ENCODE assay signal across 23 cellular contexts in the genomic region with DNA sequence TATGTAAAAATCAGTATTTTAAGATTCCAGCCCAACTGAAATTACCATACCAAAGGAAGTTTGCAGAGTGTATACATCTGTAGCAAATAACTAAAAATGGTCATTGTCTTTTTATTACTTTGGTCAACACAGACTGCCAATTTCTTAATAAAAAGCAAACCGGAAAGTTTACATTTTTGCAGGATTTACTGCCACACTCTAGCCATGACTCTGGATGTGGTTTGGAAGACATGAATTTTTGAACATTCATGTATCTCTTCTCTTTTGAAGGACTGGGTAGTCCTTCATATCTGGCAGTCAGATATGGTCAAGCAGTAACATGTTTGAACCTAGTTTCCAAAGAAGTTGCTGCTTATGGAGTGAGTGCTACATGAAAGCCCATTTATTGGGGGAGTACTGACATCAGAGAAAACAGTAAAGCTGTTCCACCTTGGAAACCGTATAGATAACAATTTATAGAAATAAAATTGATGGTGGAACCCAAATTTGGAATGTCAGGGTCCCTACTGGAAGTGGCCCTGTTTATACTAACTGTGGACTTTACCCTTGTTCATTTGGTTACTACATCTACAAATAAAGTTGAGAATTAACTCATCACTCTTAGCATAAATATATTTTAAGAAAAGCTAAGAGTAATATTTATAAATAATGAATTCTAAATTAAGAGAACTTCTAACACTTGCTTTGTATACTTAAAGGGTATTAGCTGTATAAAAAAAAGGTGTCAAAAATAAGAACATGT.
DNase-seq lines count a peak whose midpoint lies in the region; ATAC-seq and TF ChIP-seq lines count a peak whose summit lies in the region.
"Had no signal": no experiment of that assay in that cellular context is flagged by ENCODE, and none has a peak within 500 bp of the region (broad histone marks: within the 10 kb centered on the region; RNA-seq: fewer than 3 reads in every experiment).

No MANE protein-coding gene starts in this region.

- TF ChIP-seq CTCF in PC-3 (conservative IDR thresholded peaks at IDR 0.05; ENCODE audit: low read depth, low read length) (no peak), smooth muscle cell (IDR thresholded peaks at IDR 0.05; ENCODE audit: borderline replicate concordance, insufficient read depth, poor library complexity, severe bottlenecking) (no peak)

- H3K4me2 ChIP-seq in PC-3 (ENCODE audit: low read length) (no peak overlapping the region), smooth muscle cell (peak overlapping the region; percentile 8)
- H3K4me2 ChIP-seq: PC-9 had no signal

- no peak overlapping the region for H3K27ac ChIP-seq in PC-3 (ENCODE audit: low read length)
- H3K27ac ChIP-seq in smooth muscle cell (ENCODE audit: low read depth): peak overlapping the region; percentile 34
- H3K27ac ChIP-seq: 22Rv1, PC-9 had no signal

- intact Hi-C loops in PC-3 (cut with micrococcal nuclease): no loop called here

- H4K20me1 ChIP-seq in PC-3 (ENCODE audit: low read length): no peaks in the 10 kb centered on the region
- peaks cover 36% of the 10 kb centered on the region for H4K20me1 ChIP-seq in smooth muscle cell (ENCODE audit: low read depth)

- H3K36me3 ChIP-seq in PC-3 (ENCODE audit: low read depth, low read length) (no peaks in the 10 kb centered on the region), smooth muscle cell (ENCODE audit: low read depth) (peaks cover 4% of the 10 kb centered on the region)

- H3K27me3 ChIP-seq in PC-3 (ENCODE audit: low read length): no peaks in the 10 kb centered on the region
- H3K27me3 ChIP-seq in smooth muscle cell (ENCODE audit: low read depth): no peaks in the 10 kb centered on the region

- H3K9me3 ChIP-seq in PC-3 (ENCODE audit: low read length) (no peaks in the 10 kb centered on the region), smooth muscle cell (replicated peaks; ENCODE audit: low read depth) (no peaks in the 10 kb centered on the region)

- no peak overlapping the region for H3K27ac Mint-ChIP-seq in activated naive CD8-positive, alpha-beta T cell treated with anti-CD3 and anti-CD28 coated beads, Interleukin-2, amount 10 ng/mL, durations not matched to agents 7 days and 5 days
- no peak overlapping the region for H3K27ac Mint-ChIP-seq in activated naive CD8-positive, alpha-beta T cell treated with anti-CD3 and anti-CD28 coated beads, Interleukin-2, amount 50 U/mL, for 24 hours
- H3K27ac Mint-ChIP-seq: CD4-positive, alpha-beta T cell had no signal

- peaks cover 20% of the 10 kb centered on the region for H3K4me1 Mint-ChIP-seq in activated naive CD8-positive, alpha-beta T cell treated with anti-CD3 and anti-CD28 coated beads, Interleukin-2, amount 10 ng/mL, durations not matched to agents 7 days and 5 days
- H3K4me1 Mint-ChIP-seq in activated naive CD8-positive, alpha-beta T cell treated with anti-CD3 and anti-CD28 coated beads, Interleukin-2, amount 50 U/mL, for 24 hours: peaks cover 20% of the 10 kb centered on the region

- DNase-seq in activated naive CD8-positive, alpha-beta T cell treated with anti-CD3 and anti-CD28 coated beads, Interleukin-2, amount 10 ng/mL, durations not matched to agents 7 days and 5 days: no peak
- no peak for DNase-seq in activated naive CD8-positive, alpha-beta T cell treated with anti-CD3 and anti-CD28 coated beads, Interleukin-2, amount 50 U/mL, for 24 hours
- DNase-seq in PC-3 (peak; percentile 39), fibroblast of peridontal ligament (ENCODE audit: extremely low read depth) (peak; percentile 30), smooth muscle cell (lab: John Stamatoyannopoulos, UW; ENCODE audit: unreplicated experiment) (no peak), DMS153 treated with DMSO at 0.1 percent for 48 hours (lab: John Stamatoyannopoulos, UW; ENCODE audit: unreplicated experiment) (no peak), dedifferentiated amniotic fluid mesenchymal stem cell (ENCODE audit: extremely low spot score) (no peak), Ammon's horn (ENCODE audit: low spot score) (no peak)
- DNase-seq: CD4-positive, alpha-beta T cell; COR-L47; DMS79; Karpas-422; MV-4-11; NCI-H1105; NCI-H1436 treated with DMSO at 0.1 percent for 48 hours; NCI-H187 treated with DMSO at 0.1 percent for 48 hours; NCI-H2107; NCI-H524; NCI-H774; NK-92 treated with Interleukin-12 subunit alpha and Interleukin-12 subunit beta, amount 100 ng/mL, for 24 hours; PC-9; SHP77 had no signal

- 86% methylated on average over 2 of the region's 2 CpGs for WGBS in smooth muscle cell (ENCODE audit: low lambda C conversion rate)

- H3K9ac ChIP-seq in PC-3 (ENCODE audit: low read length) (no peak overlapping the region), smooth muscle cell (ENCODE audit: low read depth) (no peak overlapping the region)

- CTCF ChIA-PET in PC-3 (lab: Charles Lee): no interaction called here

- H3K4me3 Mint-ChIP-seq in activated naive CD8-positive, alpha-beta T cell treated with anti-CD3 and anti-CD28 coated beads, Interleukin-2, amount 10 ng/mL, durations not matched to agents 7 days and 5 days: peak overlapping the region; percentile 50
- H3K4me3 Mint-ChIP-seq in activated naive CD8-positive, alpha-beta T cell treated with anti-CD3 and anti-CD28 coated beads, Interleukin-2, amount 50 U/mL, for 24 hours: no peak overlapping the region
- H3K4me3 Mint-ChIP-seq: CD4-positive, alpha-beta T cell had no signal

- H3K79me2 ChIP-seq in PC-3 (ENCODE audit: low read length) (no peaks in the 10 kb centered on the region), smooth muscle cell (ENCODE audit: low read depth) (peaks cover 6% of the 10 kb centered on the region)

- H3K4me3 ChIP-seq in PC-3 (ENCODE audit: low read length) (no peak overlapping the region), smooth muscle cell (no peak overlapping the region)
- H3K4me3 ChIP-seq: PC-9 had no signal

- H3K9me3 Mint-ChIP-seq in activated naive CD8-positive, alpha-beta T cell treated with anti-CD3 and anti-CD28 coated beads, Interleukin-2, amount 10 ng/mL, durations not matched to agents 7 days and 5 days: no peaks in the 10 kb centered on the region
- H3K9me3 Mint-ChIP-seq in activated naive CD8-positive, alpha-beta T cell treated with anti-CD3 and anti-CD28 coated beads, Interleukin-2, amount 50 U/mL, for 24 hours: no peaks in the 10 kb centered on the region
- H3K9me3 Mint-ChIP-seq: CD4-positive, alpha-beta T cell had no signal

- H2AFZ ChIP-seq in PC-3 (ENCODE audit: low read length): no peak overlapping the region
- no peak overlapping the region for H2AFZ ChIP-seq in smooth muscle cell (ENCODE audit: low read depth)
- H2AFZ ChIP-seq: PC-9 had no signal

- H3K36me3 Mint-ChIP-seq in activated naive CD8-positive, alpha-beta T cell treated with anti-CD3 and anti-CD28 coated beads, Interleukin-2, amount 10 ng/mL, durations not matched to agents 7 days and 5 days: peaks cover 19% of the 10 kb centered on the region
- peaks cover 14% of the 10 kb centered on the region for H3K36me3 Mint-ChIP-seq in activated naive CD8-positive, alpha-beta T cell treated with anti-CD3 and anti-CD28 coated beads, Interleukin-2, amount 50 U/mL, for 24 hours (ENCODE audit: low read depth)

- ATAC-seq in activated naive CD8-positive, alpha-beta T cell treated with anti-CD3 and anti-CD28 coated beads, Interleukin-2, amount 10 ng/mL, durations not matched to agents 7 days and 5 days (ENCODE audit: low read depth): no peak
- ATAC-seq in activated naive CD8-positive, alpha-beta T cell treated with anti-CD3 and anti-CD28 coated beads, Interleukin-2, amount 50 U/mL, for 24 hours: no peak
- no peak for ATAC-seq in PC-3

- H3K9me2 ChIP-seq in PC-3 (replicated peaks; ENCODE audit: low read length): no peaks in the 10 kb centered on the region

- no peaks in the 10 kb centered on the region for H3K4me1 ChIP-seq in PC-3 (ENCODE audit: insufficient read depth, low read length)
- no peaks in the 10 kb centered on the region for H3K4me1 ChIP-seq in smooth muscle cell (ENCODE audit: low read depth)

- H3F3A ChIP-seq in PC-3 (ENCODE audit: low read length, unreplicated experiment): no peaks in the 10 kb centered on the region
- H3F3A ChIP-seq in smooth muscle cell (ENCODE audit: low read depth): no peaks in the 10 kb centered on the region

- POLR2A ChIA-PET in activated naive CD8-positive, alpha-beta T cell treated with anti-CD3 and anti-CD28 coated beads, Interleukin-2, amount 10 ng/mL, durations not matched to agents 7 days and 5 days (lab: Charles Lee): no interaction called here
- POLR2A ChIA-PET in PC-3 (lab: Charles Lee; ENCODE audit: unreplicated experiment): no interaction called here

- no peaks in the 10 kb centered on the region for H3K27me3 Mint-ChIP-seq in activated naive CD8-positive, alpha-beta T cell treated with anti-CD3 and anti-CD28 coated beads, Interleukin-2, amount 10 ng/mL, durations not matched to agents 7 days and 5 days
- H3K27me3 Mint-ChIP-seq in activated naive CD8-positive, alpha-beta T cell treated with anti-CD3 and anti-CD28 coated beads, Interleukin-2, amount 50 U/mL, for 24 hours: no peaks in the 10 kb centered on the region
- H3K27me3 Mint-ChIP-seq: CD4-positive, alpha-beta T cell had no signal

- BruUV-seq in PC-3 (replicated peaks; lab: Mats Ljungman, UMichigan): no TSS peak

Comparison
In these comparisons a context has a peak if more than half of its experiments do, and no peak if none do; other contexts are left out.
1. DNase-seq: peak in PC-3 (single experiment) and fibroblast of peridontal ligament (single experiment); none in activated naive CD8-positive, alpha-beta T cell treated with anti-CD3 and anti-CD28 coated beads, Interleukin-2, amount 10 ng/mL, durations not matched to agents 7 days and 5 days (single experiment), activated naive CD8-positive, alpha-beta T cell treated with anti-CD3 and anti-CD28 coated beads, Interleukin-2, amount 50 U/mL, for 24 hours (single experiment), smooth muscle cell (single experiment), DMS153 treated with DMSO at 0.1 percent for 48 hours (single experiment), dedifferentiated amniotic fluid mesenchymal stem cell (single experiment) and Ammon's horn (single experiment).